ENCODE assay signal across 19 cellular contexts in genomic region chr10:69324583-69324982, GRCh38. TPM values are rescaled to one million over a fixed set of nuclear protein-coding genes. Genes with fewer than 3 reads are reported as not detected.
DNase-seq lines count a peak whose midpoint lies in the region; ATAC-seq and TF ChIP-seq lines count a peak whose summit lies in the region.
"Had no signal": no experiment of that assay in that cellular context is flagged by ENCODE, and none has a peak within 500 bp of the region (broad histone marks: within the 10 kb centered on the region; RNA-seq: fewer than 3 reads in every experiment).

No MANE protein-coding gene starts in this region.

- H3K9me3 Mint-ChIP-seq in CD8-positive, alpha-beta T cell, result no peaks in the 10 kb centered on the region
- H3K9me3 Mint-ChIP-seq in WTC11, result no peaks in the 10 kb centered on the region
- no peaks in the 10 kb centered on the region for H3K9me3 Mint-ChIP-seq in CD14-positive monocyte
- H3K9me3 Mint-ChIP-seq: natural killer cell had no signal

- H3K27me3 Mint-ChIP-seq in CD8-positive, alpha-beta T cell (ENCODE audit: low read depth), result no peaks in the 10 kb centered on the region
- no peaks in the 10 kb centered on the region for H3K27me3 Mint-ChIP-seq in WTC11 (ENCODE audit: low read depth)
- H3K27me3 Mint-ChIP-seq in CD14-positive monocyte (ENCODE audit: low read depth in 3 of 3), result peaks cover 0 to 4% (median 1%) of the 10 kb centered on the region in 3 donors

- H2BK120ac ChIP-seq in mesendoderm (ENCODE audit: low read depth, low read length), result no peak overlapping the region

- no peak overlapping the region for H3K4me3 Mint-ChIP-seq in CD8-positive, alpha-beta T cell
- no peak overlapping the region for H3K4me3 Mint-ChIP-seq in WTC11
- H3K4me3 Mint-ChIP-seq in CD14-positive monocyte, result no peak overlapping the region
- H3K4me3 Mint-ChIP-seq: natural killer cell had no signal

- H3K4me2 ChIP-seq in mesendoderm (ENCODE audit: low read length), result no peak overlapping the region
- H3K4me2 ChIP-seq in SK-N-SH, result no peak overlapping the region
- H3K4me2 ChIP-seq: A549 had no signal

- TF ChIP-seq CTCF in CD8-positive, alpha-beta T cell (IDR thresholded peaks at IDR 0.05), result no peak
- no peak for TF ChIP-seq CTCF in WTC11 (IDR thresholded peaks at IDR 0.05)
- no peak for TF ChIP-seq CTCF in SK-N-SH (IDR thresholded peaks at IDR 0.05)
- no peak for TF ChIP-seq CTCF in CD14-positive monocyte (IDR thresholded peaks at IDR 0.05)

- no peaks in the 10 kb centered on the region for H3F3A ChIP-seq in SK-N-SH (replicated peaks; ENCODE audit: insufficient read depth)

- H3K79me1 ChIP-seq in mesendoderm (ENCODE audit: low read length), result peaks cover 7% of the 10 kb centered on the region

- intact Hi-C loops in CD8-positive, alpha-beta T cell (cut with DNase I, micrococcal nuclease), result no loop called here
- intact Hi-C loops in CD14-positive monocyte (cut with micrococcal nuclease), result loop anchor here in 1 of 2 donors (5.0 kb wide), 1 partner anchor 33 kb away; no protein-coding TSS in a partner anchor

- H3K36me3 ChIP-seq in CD8-positive, alpha-beta T cell (ENCODE audit: insufficient read depth, low read length), result no peaks in the 10 kb centered on the region
- H3K36me3 ChIP-seq in mesendoderm (ENCODE audit: control insufficient read depth, insufficient read depth, low read length) (no peaks in the 10 kb centered on the region), SK-N-SH (replicated peaks in 1 of 2; ENCODE audit: control insufficient read depth in 1 of 2, insufficient read depth in 2 of 2, low read length in 1 of 2) (peaks cover 0 to 10% of the 10 kb centered on the region in 2 experiments)
- H3K36me3 ChIP-seq: tibial artery had no signal

- no peak overlapping the region for H4K5ac ChIP-seq in mesendoderm (ENCODE audit: low read length)

- POLR2A ChIA-PET in CD8-positive, alpha-beta T cell (lab: Charles Lee), result no interaction called here
- POLR2A ChIA-PET in WTC11 (lab: Charles Lee), result interaction anchor here (1.0 kb wide), 1 partner anchor 65 kb away, joined by 3 read pairs; no protein-coding TSS in a partner anchor
- POLR2A ChIA-PET in SK-N-SH (lab: Yijun Ruan, JAX), result no interaction called here

- H3K4me3 ChIP-seq in CD8-positive, alpha-beta T cell (ENCODE audit: low read depth, low read length), result no peak overlapping the region
- no peak overlapping the region for H3K4me3 ChIP-seq in mesendoderm (ENCODE audit: low read length)
- H3K4me3 ChIP-seq in SK-N-SH (ENCODE audit: low read depth in 2 of 2, low read length in 1 of 2), result no peak overlapping the region
- H3K4me3 ChIP-seq: A549, lung, skin epidermis, tibial artery had no signal

- H3K56ac ChIP-seq in mesendoderm (ENCODE audit: low read length), result no peak overlapping the region

- WGBS in mesendoderm (ENCODE audit: extremely low coverage, insufficient coverage, low lambda C conversion rate), result no CpG with 5 or more reads among the region's 1 CpG
- WGBS in SK-N-SH (ENCODE audit: low lambda C conversion rate), result 75% methylated on average over 1 of the region's 1 CpG

- H4K8ac ChIP-seq in mesendoderm (ENCODE audit: low read depth, low read length), result no peak overlapping the region

- H3K4me1 ChIP-seq in CD8-positive, alpha-beta T cell (ENCODE audit: insufficient read depth, low read length), result peaks cover 47% of the 10 kb centered on the region
- H3K4me1 ChIP-seq in mesendoderm (ENCODE audit: control insufficient read depth, low read depth, low read length) (peaks cover 38% of the 10 kb centered on the region), SK-N-SH (ENCODE audit: control insufficient read depth in 1 of 2, insufficient read depth in 2 of 2, low read depth in 1 of 2, low read length in 1 of 2) (peaks cover 22 to 48% of the 10 kb centered on the region in 2 experiments; a peak in 3 of 4 replicates)

- H3K23ac ChIP-seq in mesendoderm (ENCODE audit: low read length), result no peak overlapping the region

- H2BK5ac ChIP-seq in mesendoderm (ENCODE audit: low read length), result no peak overlapping the region

- H3K79me2 ChIP-seq in mesendoderm (ENCODE audit: control insufficient read depth, insufficient read depth, low read length) (peaks cover 83% of the 10 kb centered on the region), SK-N-SH (ENCODE audit: insufficient read depth) (peaks cover 100% of the 10 kb centered on the region)

- no peak for TF ChIP-seq EP300 in SK-N-SH (IDR thresholded peaks at IDR 0.05; ENCODE audit: borderline replicate concordance in 1 of 2, low read depth in 1 of 2, low read length in 1 of 2)

- no peak for ATAC-seq in CD8-positive, alpha-beta T cell
- ATAC-seq in WTC11, result no peak
- ATAC-seq: A549, natural killer cell, Panc1 had no signal

- peak overlapping the region; percentile 41 for H3K27ac Mint-ChIP-seq in CD8-positive, alpha-beta T cell
- H3K27ac Mint-ChIP-seq in WTC11 (peak overlapping the region; percentile 61), CD14-positive monocyte (no peak overlapping the region)

- peak overlapping the region; percentile 33 for H2AK5ac ChIP-seq in mesendoderm (ENCODE audit: low read length)

- peaks cover 94% of the 10 kb centered on the region for H4K20me1 ChIP-seq in SK-N-SH (ENCODE audit: insufficient read depth)

- DNase-seq in NCI-H2171 treated with DMSO at 0.1 percent for 48 hours (lab: John Stamatoyannopoulos, UW) (peak; percentile 36), NCI-H2171 (lab: John Stamatoyannopoulos, UW) (no peak), WTC11 (ENCODE audit: low spot score) (no peak), mesendoderm (no peak), NCI-H2081 (lab: John Stamatoyannopoulos, UW) (no peak), SK-N-SH (no peak), CD14-positive monocyte (ENCODE audit: low spot score) (no peak)
- DNase-seq in CD8-positive, alpha-beta T cell, result no peak
- DNase-seq: activated CD4-positive, alpha-beta T cell treated with anti-CD3 and anti-CD28 coated beads for 48 hours; activated naive CD4-positive, alpha-beta T cell treated with anti-CD3 and anti-CD28 coated beads, Interleukin-2, amount 50 U/mL, for 16 hours; activated T-cell treated with anti-CD3 and anti-CD28 coated beads for 4 hours; natural killer cell; NCI-H1694; posterior cingulate gyrus; tibial artery had no signal

- H3K36me3 Mint-ChIP-seq in CD8-positive, alpha-beta T cell, result no peaks in the 10 kb centered on the region
- H3K36me3 Mint-ChIP-seq in WTC11 (peaks cover 7% of the 10 kb centered on the region; the same call in 1 of the 2 replicates), CD14-positive monocyte (peaks cover 5 to 30% of the 10 kb centered on the region in 2 donors)
- H3K36me3 Mint-ChIP-seq: natural killer cell had no signal

- H2AFZ ChIP-seq in SK-N-SH (ENCODE audit: low read depth), result no peak overlapping the region

- CTCF ChIA-PET in CD8-positive, alpha-beta T cell (lab: Charles Lee), result interaction anchor here (1.0 to 1.2 kb wide), 2 partner anchors 13 to 68 kb away, joined by 3 read pairs; no protein-coding TSS in a partner anchor
- CTCF ChIA-PET in WTC11 (lab: Charles Lee), result interaction anchor here (0.6 to 2.8 kb wide), 7 partner anchors 9 to 320 kb away, joined by 3 to 11 read pairs (median 4); no protein-coding TSS in a partner anchor
- CTCF ChIA-PET in SK-N-SH (lab: Yijun Ruan, JAX), result interaction anchor here (2.0 kb wide), 1 partner anchor 9 kb away, joined by 5 read pairs; no protein-coding TSS in a partner anchor

- peaks cover 73% of the 10 kb centered on the region for H3K4me1 Mint-ChIP-seq in CD8-positive, alpha-beta T cell (ENCODE audit: low read depth)
- peaks cover 95% of the 10 kb centered on the region for H3K4me1 Mint-ChIP-seq in WTC11
- peaks cover 80% of the 10 kb centered on the region for H3K4me1 Mint-ChIP-seq in CD14-positive monocyte

- H3K9me3 ChIP-seq in CD8-positive, alpha-beta T cell (ENCODE audit: low read length), result no peaks in the 10 kb centered on the region
- no peaks in the 10 kb centered on the region for H3K9me3 ChIP-seq in SK-N-SH
- H3K9me3 ChIP-seq: A549, tibial artery had no signal

- H3K9ac ChIP-seq in mesendoderm (ENCODE audit: low read length) (no peak overlapping the region), SK-N-SH (no peak overlapping the region)

- no peak overlapping the region for H3K27ac ChIP-seq in CD8-positive, alpha-beta T cell (ENCODE audit: low read depth, low read length)
- H3K27ac ChIP-seq in mesendoderm (ENCODE audit: low read depth, low read length) (no peak overlapping the region), SK-N-SH (ENCODE audit: low read depth in 2 of 2, low read length in 1 of 2) (no peak overlapping the region; a peak in 1 of 4 replicates)
- H3K27ac ChIP-seq: A549 had no signal

- no peak overlapping the region for H2BK15ac ChIP-seq in mesendoderm (replicated peaks; ENCODE audit: low read depth)

- no peak overlapping the region for H3K18ac ChIP-seq in mesendoderm (ENCODE audit: low read length)

- H3K27me3 ChIP-seq in CD8-positive, alpha-beta T cell (ENCODE audit: insufficient read depth, low read length), result no peaks in the 10 kb centered on the region
- H3K27me3 ChIP-seq in mesendoderm (ENCODE audit: insufficient read depth, low read length, poor library complexity), result no peaks in the 10 kb centered on the region
- H3K27me3 ChIP-seq in SK-N-SH (ENCODE audit: insufficient read depth), result no peaks in the 10 kb centered on the region
- H3K27me3 ChIP-seq: tibial artery had no signal

- no peak for TF ChIP-seq RAD21 in SK-N-SH (IDR thresholded peaks at IDR 0.05; ENCODE audit: low read length)

- H3K4ac ChIP-seq in mesendoderm (ENCODE audit: low read depth, low read length), result no peak overlapping the region

- no peaks in the 10 kb centered on the region for H3K9me2 ChIP-seq in SK-N-SH

TF ChIP-seq in WTC11, 78 proteins besides CTCF, POLR2A, EP300 and RAD21 (continues in another document):
- TF ChIP-seq TCF7 (CRISPR knock-in tag; IDR thresholded peaks at IDR 0.05; ENCODE audit: low read depth), result no peak

TF ChIP-seq in SK-N-SH, 30 proteins besides CTCF, POLR2A, EP300 and RAD21 (continues in another document):
- no peak for TF ChIP-seq POLR2AphosphoS5 (IDR thresholded peaks at IDR 0.05; ENCODE audit: low read depth, low read length)
- no peak for TF ChIP-seq USF2 (IDR thresholded peaks at IDR 0.05; ENCODE audit: borderline replicate concordance, low read depth, low read length)
- TF ChIP-seq GABPA (IDR thresholded peaks at IDR 0.05; ENCODE audit: low read depth), result no peak
- no peak for TF ChIP-seq FOXJ3 (CRISPR knock-in tag; IDR thresholded peaks at IDR 0.05)
- TF ChIP-seq SIN3A (IDR thresholded peaks at IDR 0.05; ENCODE audit: borderline replicate concordance, low read depth, low read length), result no peak

RNA-seq across cellular contexts. Expression of gene HK1, which starts 46.3 kb away (rescaled TPM):
- total RNA-seq in CD8-positive, alpha-beta T cell, result 10 to 100 TPM; 37.0 to 40.0 TPM
- total RNA-seq in WTC11 (2021), result 218 to 220 TPM (median 219 TPM) in 3 replicates
- 114 TPM for polyA plus RNA-seq in mesendoderm (2013, experiment 1 of 2)
- polyA plus RNA-seq in mesendoderm (2013, experiment 2 of 2), result 114 TPM
- polyA plus RNA-seq in SK-N-SH (2012; rRNA removed), result 32.0 and 38.7 TPM in 2 replicates
- 35.7 and 35.8 TPM in 2 replicates for polyA plus RNA-seq in SK-N-SH (2012; cell fraction: cytosol; rRNA removed)
- 38.1 and 44.0 TPM in 2 replicates for polyA plus RNA-seq in SK-N-SH (2012; cell fraction: nucleus; rRNA removed)
- 100 to 1,000 TPM; 125 to 146 TPM for polyA plus RNA-seq in CD14-positive monocyte

Comparison
In these comparisons a context has a peak if more than half of its experiments do, and no peak if none do; other contexts are left out.
1. H3K27ac Mint-ChIP-seq: peak in CD8-positive, alpha-beta T cell (single experiment) and WTC11 (single experiment); none in CD14-positive monocyte (0 of 7).